In genomic region chr19:50639121-50640112, GRCh38 we compare ENCODE assay signal across 9 cellular contexts. TPM values are rescaled to one million over a fixed set of nuclear protein-coding genes. Genes with fewer than 3 reads are reported as not detected.
DNase-seq lines count a peak whose midpoint lies in the region; ATAC-seq, FAIRE-seq and TF ChIP-seq lines count a peak whose summit lies in the region.
"Had no signal": no experiment of that assay in that cellular context is flagged by ENCODE, and none has a peak within 500 bp of the region (broad histone marks: within the 10 kb centered on the region; RNA-seq: fewer than 3 reads in every experiment).

TSS of gene SYT3 (minus strand) at chr19:50639881. CDS start at chr19:50637411, 2,470 bp downstream.

- CTCF ChIA-PET in CD4-positive, alpha-beta T cell (lab: Charles Lee), result no interaction called here

- H3K27ac ChIP-seq in CD4-positive, alpha-beta T cell (ENCODE audit: low read depth, low read length), result no peak within 1 kb of the TSS
- H3K27ac ChIP-seq in neural cell (ENCODE audit: low read length), result peak within 1 kb of the TSS; percentile 49

- no peak for TF ChIP-seq CTCF in CD4-positive, alpha-beta T cell (IDR thresholded peaks at IDR 0.05)
- TF ChIP-seq CTCF in fibroblast of the aortic adventitia (IDR thresholded peaks at IDR 0.05; ENCODE audit: insufficient read depth, low read length), result no peak
- TF ChIP-seq CTCF in neural cell (IDR thresholded peaks at IDR 0.05; ENCODE audit: poor library complexity, severe bottlenecking), result no peak

- no peak within 1 kb of the TSS for H3K27ac Mint-ChIP-seq in CD4-positive, alpha-beta T cell

- peaks cover 5% of the 10 kb centered on the region for H3K4me1 Mint-ChIP-seq in CD4-positive, alpha-beta T cell (ENCODE audit: low read depth)

- POLR2A ChIA-PET in CD4-positive, alpha-beta T cell (lab: Charles Lee), result no interaction called here

- no peaks in the 10 kb centered on the region for H3F3A ChIP-seq in neural cell (ENCODE audit: insufficient read depth, low read length, poor library complexity, severe bottlenecking)

- no peak for TF ChIP-seq RAD21 in neural cell (conservative IDR thresholded peaks at IDR 0.05)

- peaks cover 60% of the 10 kb centered on the region for H3K27me3 ChIP-seq in CD4-positive, alpha-beta T cell (ENCODE audit: control insufficient read depth, insufficient read depth, low read length)
- H3K27me3 ChIP-seq in neural cell (ENCODE audit: insufficient read depth, low read depth, low read length), result peaks cover 15% of the 10 kb centered on the region

- H3K9ac ChIP-seq in neural cell (ENCODE audit: low read length), result peak within 1 kb of the TSS; percentile 84

- FAIRE-seq in urothelium cell line (lab: Jason Lieb, UNC), result peak; percentile 77
- FAIRE-seq: keratinocyte had no signal

- H2AFZ ChIP-seq in neural cell (ENCODE audit: low read depth, low read length), result peak within 1 kb of the TSS; percentile 57

- DNase-seq in CD4-positive, alpha-beta T cell, result peak in 5 of 10 experiments; percentile 14 to 51 (median 17)
- DNase-seq in KBM-7, result peak; percentile 14
- peak; percentile 77 for DNase-seq in activated CD8-positive, alpha-beta memory T cell treated with anti-CD3 and anti-CD28 coated beads for 24 hours
- peak; percentile 18 for DNase-seq in fibroblast of the aortic adventitia (ENCODE audit: low read depth)
- DNase-seq in urothelium cell line (ENCODE audit: low spot score), result peak; percentile 89

- peak within 1 kb of the TSS; percentile 88 for H3K4me3 Mint-ChIP-seq in CD4-positive, alpha-beta T cell

- H3K36me3 ChIP-seq in neural cell (ENCODE audit: insufficient read depth, low read length), result no peaks in the 10 kb centered on the region

- H3K9me2 ChIP-seq in neural cell (ENCODE audit: insufficient read depth, low read length), result no peaks in the 10 kb centered on the region

- peaks cover 4% of the 10 kb centered on the region for H3K36me3 Mint-ChIP-seq in CD4-positive, alpha-beta T cell (ENCODE audit: low read depth)

- H3K27me3 Mint-ChIP-seq in CD4-positive, alpha-beta T cell, result peaks cover 67% of the 10 kb centered on the region

- peak; percentile 90 for ATAC-seq in CD4-positive, alpha-beta T cell (ENCODE audit: poor library complexity)
- no peak for ATAC-seq in HG03025 (IDR thresholded peaks at IDR 0.05; ENCODE audit: low FRiP score, unreplicated experiment)
- ATAC-seq in HG03457 (IDR thresholded peaks at IDR 0.05; ENCODE audit: unreplicated experiment), result no peak

- peaks cover 13% of the 10 kb centered on the region for H3K9me3 ChIP-seq in CD4-positive, alpha-beta T cell (ENCODE audit: control insufficient read depth, low read length)
- peaks cover 4% of the 10 kb centered on the region for H3K9me3 ChIP-seq in neural cell (ENCODE audit: low read length)

- in situ Hi-C loops in KBM-7 (cut with MboI; ENCODE audit: low pct_unique_long_range_greater_than_20kb, low sequenced_read_pairs), result no loop called here

- peak within 1 kb of the TSS; percentile 48 for H3K4me3 ChIP-seq in fibroblast of the aortic adventitia (ENCODE audit: low read depth, low read length)
- H3K4me3 ChIP-seq in neural cell (ENCODE audit: low read length), result peak within 1 kb of the TSS; percentile 92

- peaks cover 4% of the 10 kb centered on the region for H3K9me3 Mint-ChIP-seq in CD4-positive, alpha-beta T cell

- intact Hi-C loops in CD4-positive, alpha-beta T cell (cut with DNase I, micrococcal nuclease), result no loop called here

- TF ChIP-seq EP300 in neural cell (conservative IDR thresholded peaks at IDR 0.05; ENCODE audit: poor library complexity, severe bottlenecking), result peak; percentile 35

- H3K4me2 ChIP-seq in neural cell (ENCODE audit: low read length), result peak within 1 kb of the TSS; percentile 91

- H4K20me1 ChIP-seq in neural cell (ENCODE audit: insufficient read depth), result no peaks in the 10 kb centered on the region

- H3K79me2 ChIP-seq in neural cell (replicated peaks; ENCODE audit: insufficient read depth, low read length), result no peaks in the 10 kb centered on the region

TF ChIP-seq in neural cell, 6 proteins besides CTCF, POLR2A, EP300 and RAD21:
- TF ChIP-seq SMC3 (conservative IDR thresholded peaks at IDR 0.05; ENCODE audit: poor library complexity), result peak; percentile 50
- no peak for TF ChIP-seq TAF1 (IDR thresholded peaks at IDR 0.05; ENCODE audit: low read depth)
- TF ChIP-seq REST (IDR thresholded peaks at IDR 0.05; ENCODE audit: borderline replicate concordance), result no peak
- TF ChIP-seq POLR2AphosphoS5 (IDR thresholded peaks at IDR 0.05), result peak; percentile 38
- TF ChIP-seq MXI1 (conservative IDR thresholded peaks at IDR 0.05; ENCODE audit: poor library complexity, severe bottlenecking), result peak; percentile 78
- TF ChIP-seq EZH2 (IDR thresholded peaks at IDR 0.05; ENCODE audit: borderline replicate concordance, insufficient read depth, low read length, poor library complexity, severe bottlenecking), result no peak

RNA-seq across cellular contexts. Expression of gene SYT3, which starts in this region (rescaled TPM):
- total RNA-seq in CD4-positive, alpha-beta T cell, result not detected
- 0.09 TPM in 1 of 2 replicates, not detected in the other for total RNA-seq in fibroblast of the aortic adventitia (ENCODE audit: low replicate concordance)
- polyA plus RNA-seq in neural cell, result 14.8 and 18.6 TPM in 2 replicates
- 25.6 and 26.3 TPM in 2 replicates for polyA minus RNA-seq in neural cell
- polyA plus RNA-seq: keratinocyte had no signal

Comparison
In these comparisons a context has a peak if more than half of its experiments do, and no peak if none do; other contexts are left out.
1. Peak in ATAC-seq in CD4-positive, alpha-beta T cell; RNA of the gene not detected or under 1 TPM.
2. Peak in DNase-seq and H3K4me3 ChIP-seq in fibroblast of the aortic adventitia; RNA of the gene not detected or under 1 TPM.